Comparison of ENCODE assay signal across 5 cellular contexts in the genomic region with DNA sequence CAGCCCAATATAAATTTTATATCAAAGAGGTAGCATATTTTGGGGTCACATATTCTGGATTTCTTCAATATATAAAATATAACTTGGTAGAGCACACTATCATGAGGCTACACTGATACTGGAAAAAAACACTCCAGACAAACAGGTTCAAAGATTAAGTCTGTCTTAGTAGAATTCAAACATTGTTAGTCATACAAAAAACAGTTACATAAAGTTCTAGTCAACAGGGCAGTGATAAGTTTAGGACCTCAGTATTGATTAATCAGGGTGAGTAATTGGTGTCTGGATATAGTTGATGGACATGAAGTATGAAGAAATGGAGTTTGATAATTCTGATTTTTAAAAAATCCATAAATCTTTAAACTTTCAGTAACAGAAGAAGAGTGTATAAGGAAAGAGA.
"Had no signal": no experiment of that assay in that cellular context is flagged by ENCODE, and none has a peak within 500 bp of the region (broad histone marks: within the 10 kb centered on the region; RNA-seq: fewer than 3 reads in every experiment).

No MANE protein-coding gene starts in this region.

- FAIRE-seq: HTR-8/SVneo, K562 had no signal

- H3K27ac ChIP-seq: HL-60 had no signal

- H3K4me3 ChIP-seq: K562 had no signal

- DNase-seq: IMR-90, KBM-7 had no signal

- ATAC-seq: K562 had no signal
